30 cellular contexts compared by ENCODE assay signal in the genomic region with DNA sequence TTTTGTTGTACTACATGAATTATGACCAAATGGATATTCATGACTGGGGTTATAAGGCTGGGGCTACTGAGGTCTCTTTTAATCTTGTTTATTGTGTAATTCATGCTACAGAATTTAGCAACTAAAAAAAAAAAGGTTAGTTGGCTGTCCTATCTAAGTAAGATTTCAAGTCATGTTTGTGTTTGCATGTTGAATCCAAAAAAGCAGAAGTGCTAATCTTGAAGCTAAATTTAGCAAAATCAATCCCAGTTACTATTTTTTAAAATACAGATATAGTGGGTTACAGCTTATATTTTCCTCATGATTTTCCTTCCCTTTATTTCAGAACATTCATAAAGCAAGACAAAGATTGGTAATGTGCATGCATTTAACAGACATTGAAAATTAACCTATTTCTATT. TPM values are rescaled to one million over a fixed set of nuclear protein-coding genes. Genes with fewer than 3 reads are reported as not detected.
DNase-seq lines count a peak whose midpoint lies in the region; FAIRE-seq and TF ChIP-seq lines count a peak whose summit lies in the region.
"Had no signal": no experiment of that assay in that cellular context is flagged by ENCODE, and none has a peak within 500 bp of the region (broad histone marks: within the 10 kb centered on the region; RNA-seq: fewer than 3 reads in every experiment).

No MANE protein-coding gene starts in this region.

- no peaks in the 10 kb centered on the region for H3K27me3 ChIP-seq in CD4-positive, alpha-beta memory T cell (ENCODE audit: insufficient read depth, low read length)
- H3K27me3 ChIP-seq: cardiac muscle cell, gastroesophageal sphincter, tibial artery had no signal

- CTCF ChIA-PET in activated CD4-positive, alpha-beta memory T cell treated with anti-CD3 and anti-CD28 coated beads for 36 hours (lab: Charles Lee): interaction anchor here (0.6 to 8.2 kb wide), 3 partner anchors 14 to 28 kb away, joined by 3 to 106 read pairs (median 4); no protein-coding TSS in a partner anchor
- CTCF ChIA-PET in activated CD4-positive, alpha-beta memory T cell treated with anti-CD3 and anti-CD28 coated beads, Interleukin-2, amount 10 ng/mL, durations not matched to agents 7 days and 5 days (lab: Charles Lee): interaction anchor here (1.2 kb wide), 1 partner anchor 29 kb away, joined by 5 read pairs; no protein-coding TSS in a partner anchor
- CTCF ChIA-PET in CD4-positive, alpha-beta memory T cell (lab: Charles Lee; ENCODE audit: partially characterized antibody): interaction anchor here (1.2 to 1.6 kb wide), 2 partner anchors 26 to 29 kb away, joined by 3 to 7 read pairs; no protein-coding TSS in a partner anchor
- CTCF ChIA-PET in OCI-LY7 (lab: Charles Lee; ENCODE audit: unreplicated experiment): no interaction called here

- DNase-seq in activated CD4-positive, alpha-beta memory T cell treated with anti-CD3 and anti-CD28 coated beads for 36 hours: no peak
- DNase-seq in activated CD4-positive, alpha-beta memory T cell treated with anti-CD3 and anti-CD28 coated beads, Interleukin-2, amount 10 ng/mL, durations not matched to agents 7 days and 5 days: no peak
- no peak for DNase-seq in CD4-positive, alpha-beta memory T cell
- DNase-seq in OCI-LY7 (ENCODE audit: low spot score): peak; percentile 9
- no peak for DNase-seq in globus pallidus (ENCODE audit: low spot score)
- no peak for DNase-seq in NCI-H2029 treated with DMSO at 0.1 percent for 48 hours (lab: John Stamatoyannopoulos, UW)
- DNase-seq in ureter (ENCODE audit: low spot score): no peak
- DNase-seq: activated CD8-positive, alpha-beta memory T cell treated with anti-CD3 and anti-CD28 coated beads, Interleukin-2, amount 50 U/mL, for 4 hours; COR-L47; effector CD8-positive, alpha-beta T cell; HCEC 1CT; hippocampal formation; IMR-90; left colon; mucosa of descending colon; NCI-H1417; NCI-H2029; NCI-H526; psoas muscle; SIG-M5; stimulated activated CD4-positive, alpha-beta T cell treated with anti-CD3 and anti-CD28 coated beads, Interleukin-2, amount 100 ng/mL, for 48 hours; SW 1271; T-helper 9 cell; tibial artery had no signal

- no peaks in the 10 kb centered on the region for H3K9me3 ChIP-seq in CD4-positive, alpha-beta memory T cell (ENCODE audit: control insufficient read depth in 1 of 2, low read length in 2 of 2)
- H3K9me3 ChIP-seq in OCI-LY7 (ENCODE audit: low read length): no peaks in the 10 kb centered on the region
- H3K9me3 ChIP-seq: gastroesophageal sphincter, mucosa of descending colon, psoas muscle, tibial artery had no signal

- no peaks in the 10 kb centered on the region for H3K36me3 ChIP-seq in CD4-positive, alpha-beta memory T cell (ENCODE audit: insufficient read depth, low read length)
- H3K36me3 ChIP-seq in OCI-LY7 (ENCODE audit: insufficient read depth, low read length): peaks cover 35% of the 10 kb centered on the region
- H3K36me3 ChIP-seq: cardiac muscle cell, gastroesophageal sphincter, tibial artery had no signal

- peaks cover 48% of the 10 kb centered on the region for H3K79me2 ChIP-seq in OCI-LY7 (ENCODE audit: insufficient read depth, low read depth, low read length)

- no TSS peak for BruUV-seq in OCI-LY7 (replicated peaks; lab: Mats Ljungman, UMichigan)

- intact Hi-C loops in activated CD4-positive, alpha-beta memory T cell treated with anti-CD3 and anti-CD28 coated beads for 36 hours (cut with micrococcal nuclease): no loop called here
- intact Hi-C loops in CD4-positive, alpha-beta memory T cell (cut with micrococcal nuclease): no loop called here
- intact Hi-C loops in OCI-LY7 (cut with micrococcal nuclease; ENCODE audit: unreplicated experiment): no loop called here

- peaks cover 50% of the 10 kb centered on the region for H3K4me1 Mint-ChIP-seq in activated CD4-positive, alpha-beta memory T cell treated with anti-CD3 and anti-CD28 coated beads for 36 hours (ENCODE audit: low read depth)
- H3K4me1 Mint-ChIP-seq in activated CD4-positive, alpha-beta memory T cell treated with anti-CD3 and anti-CD28 coated beads, Interleukin-2, amount 10 ng/mL, durations not matched to agents 7 days and 5 days: peaks cover 15% of the 10 kb centered on the region
- peaks cover 15 to 57% (median 39%) of the 10 kb centered on the region in 4 donors for H3K4me1 Mint-ChIP-seq in CD4-positive, alpha-beta memory T cell
- H3K4me1 Mint-ChIP-seq: nephron had no signal

- H3K4me3 ChIP-seq in CD4-positive, alpha-beta memory T cell (ENCODE audit: low read length in 2 of 2): no peak overlapping the region
- peak overlapping the region; percentile 31 for H3K4me3 ChIP-seq in OCI-LY7 (ENCODE audit: low read depth, low read length, poor library complexity, severe bottlenecking)
- H3K4me3 ChIP-seq: cardiac muscle cell, coronary artery, gastroesophageal sphincter, mucosa of descending colon, psoas muscle, tibial artery had no signal

- FAIRE-seq in islet of Langerhans (lab: Jason Lieb, UNC): peak; percentile 70

- no peaks in the 10 kb centered on the region for H3K9me2 ChIP-seq in OCI-LY7 (ENCODE audit: insufficient read depth, low read length)

- no peak for TF ChIP-seq CTCF in OCI-LY7 (conservative IDR thresholded peaks at IDR 0.05; ENCODE audit: low read length)

- H4K20me1 ChIP-seq in OCI-LY7 (ENCODE audit: insufficient read depth, low read length): peaks cover 9% of the 10 kb centered on the region; the same call in 1 of the 2 replicates

- peak overlapping the region; percentile 51 for H3K27ac Mint-ChIP-seq in activated CD4-positive, alpha-beta memory T cell treated with anti-CD3 and anti-CD28 coated beads for 36 hours
- H3K27ac Mint-ChIP-seq in activated CD4-positive, alpha-beta memory T cell treated with anti-CD3 and anti-CD28 coated beads, Interleukin-2, amount 10 ng/mL, durations not matched to agents 7 days and 5 days: no peak overlapping the region
- H3K27ac Mint-ChIP-seq in CD4-positive, alpha-beta memory T cell: peak overlapping the region in 4 of 7 donors; percentile 25 to 47 (median 34)
- H3K27ac Mint-ChIP-seq: nephron, WTC11 had no signal

- H3K27ac ChIP-seq in CD4-positive, alpha-beta memory T cell (ENCODE audit: low read depth, low read length): no peak overlapping the region
- H3K27ac ChIP-seq in OCI-LY7 (ENCODE audit: low read depth, low read length, poor library complexity, severe bottlenecking): peak overlapping the region; percentile 39
- H3K27ac ChIP-seq: cardiac muscle cell, coronary artery, gastroesophageal sphincter, psoas muscle, tibial artery had no signal

- peaks cover 28% of the 10 kb centered on the region for H3K4me1 ChIP-seq in CD4-positive, alpha-beta memory T cell (ENCODE audit: insufficient read depth, low read length)
- peaks cover 60% of the 10 kb centered on the region for H3K4me1 ChIP-seq in OCI-LY7 (ENCODE audit: insufficient read depth, low read length, poor library complexity, severe bottlenecking)
- H3K4me1 ChIP-seq: gastroesophageal sphincter, psoas muscle had no signal

- no peak overlapping the region for H3K4me3 Mint-ChIP-seq in activated CD4-positive, alpha-beta memory T cell treated with anti-CD3 and anti-CD28 coated beads for 36 hours
- H3K4me3 Mint-ChIP-seq in activated CD4-positive, alpha-beta memory T cell treated with anti-CD3 and anti-CD28 coated beads, Interleukin-2, amount 10 ng/mL, durations not matched to agents 7 days and 5 days: no peak overlapping the region
- no peak overlapping the region for H3K4me3 Mint-ChIP-seq in CD4-positive, alpha-beta memory T cell
- H3K4me3 Mint-ChIP-seq: nephron, WTC11 had no signal

- peaks cover 4% of the 10 kb centered on the region for H3K36me3 Mint-ChIP-seq in activated CD4-positive, alpha-beta memory T cell treated with anti-CD3 and anti-CD28 coated beads for 36 hours
- H3K36me3 Mint-ChIP-seq in activated CD4-positive, alpha-beta memory T cell treated with anti-CD3 and anti-CD28 coated beads, Interleukin-2, amount 10 ng/mL, durations not matched to agents 7 days and 5 days (ENCODE audit: low read depth): peaks cover 17% of the 10 kb centered on the region
- peaks cover 0 to 14% of the 10 kb centered on the region in 2 donors for H3K36me3 Mint-ChIP-seq in CD4-positive, alpha-beta memory T cell

- H3K27me3 Mint-ChIP-seq in activated CD4-positive, alpha-beta memory T cell treated with anti-CD3 and anti-CD28 coated beads for 36 hours: no peaks in the 10 kb centered on the region
- no peaks in the 10 kb centered on the region for H3K27me3 Mint-ChIP-seq in activated CD4-positive, alpha-beta memory T cell treated with anti-CD3 and anti-CD28 coated beads, Interleukin-2, amount 10 ng/mL, durations not matched to agents 7 days and 5 days
- H3K27me3 Mint-ChIP-seq in CD4-positive, alpha-beta memory T cell: no peaks in the 10 kb centered on the region

- POLR2A ChIA-PET in activated CD4-positive, alpha-beta memory T cell treated with anti-CD3 and anti-CD28 coated beads for 36 hours (lab: Charles Lee): interaction anchor here (0.6 kb wide), 1 partner anchor 34 kb away, joined by 4 read pairs; no protein-coding TSS in a partner anchor
- POLR2A ChIA-PET in activated CD4-positive, alpha-beta memory T cell treated with anti-CD3 and anti-CD28 coated beads, Interleukin-2, amount 10 ng/mL, durations not matched to agents 7 days and 5 days (lab: Charles Lee): interaction anchor here (0.7 to 1.0 kb wide), 2 partner anchors 19 to 142 kb away, joined by 3 to 4 read pairs; no protein-coding TSS in a partner anchor
- POLR2A ChIA-PET in CD4-positive, alpha-beta memory T cell (lab: Charles Lee; ENCODE audit: partially characterized antibody): interaction anchor here (0.8 to 3.6 kb wide), 2 partner anchors 19 to 24 kb away, joined by 3 to 28 read pairs; partner anchors contain the start of gene MTMR1
- POLR2A ChIA-PET in OCI-LY7 (lab: Charles Lee): interaction anchor here (0.9 to 2.1 kb wide), 6 partner anchors 9 to 21 kb away, joined by 3 to 11 read pairs (median 6); partner anchors contain the start of gene MTMR1

- H3K4me2 ChIP-seq in OCI-LY7 (ENCODE audit: low read length): peak overlapping the region; percentile 64

- no peak overlapping the region for H2AFZ ChIP-seq in OCI-LY7 (ENCODE audit: low read length)

- H3K9me3 Mint-ChIP-seq in activated CD4-positive, alpha-beta memory T cell treated with anti-CD3 and anti-CD28 coated beads for 36 hours: no peaks in the 10 kb centered on the region
- no peaks in the 10 kb centered on the region for H3K9me3 Mint-ChIP-seq in activated CD4-positive, alpha-beta memory T cell treated with anti-CD3 and anti-CD28 coated beads, Interleukin-2, amount 10 ng/mL, durations not matched to agents 7 days and 5 days
- no peaks in the 10 kb centered on the region for H3K9me3 Mint-ChIP-seq in CD4-positive, alpha-beta memory T cell
- H3K9me3 Mint-ChIP-seq: nephron, WTC11 had no signal

RNA-seq across cellular contexts. Expression of gene MTMR1, which starts 19.4 kb away (rescaled TPM):
- total RNA-seq in activated CD4-positive, alpha-beta memory T cell treated with anti-CD3 and anti-CD28 coated beads for 36 hours: 10 to 100 TPM; 43.2 to 44.4 TPM
- 10 to 100 TPM; 38.1 to 43.0 TPM for total RNA-seq in activated CD4-positive, alpha-beta memory T cell treated with anti-CD3 and anti-CD28 coated beads, Interleukin-2, amount 10 ng/mL, durations not matched to agents 7 days and 5 days
- 10 to 100 TPM; 31.5 to 37.6 TPM for total RNA-seq in CD4-positive, alpha-beta memory T cell
- 10 to 100 TPM; 15.1 to 27.6 TPM for polyA plus RNA-seq in CD4-positive, alpha-beta memory T cell
- 49.7 TPM in 2 replicates for total RNA-seq in OCI-LY7 (2014; rRNA removed; shearing (Covaris generic))
- 57.6 and 63.4 TPM in 2 replicates for total RNA-seq in OCI-LY7 (2022)
- 48.1 TPM for total RNA-seq in ureter
